Comparison of ENCODE assay signal across 8 cellular contexts in genomic region chr21:41956926-41957729, GRCh38. TPM values are rescaled to one million over a fixed set of nuclear protein-coding genes. Genes with fewer than 3 reads are reported as not detected.
DNase-seq lines count a peak whose midpoint lies in the region; ATAC-seq and TF ChIP-seq lines count a peak whose summit lies in the region.

No MANE protein-coding gene starts in this region.

- DNase-seq in Daoy (ENCODE audit: low read depth): peak; percentile 76
- DNase-seq in NB4 (ENCODE audit: low read depth): peak; percentile 69
- DNase-seq in colonic mucosa: no peak
- peak; percentile 45 for DNase-seq in renal cortical epithelial cell (ENCODE audit: low read depth)
- DNase-seq in NCI-H187 (lab: John Stamatoyannopoulos, UW): no peak
- DNase-seq in NCI-H146 (lab: John Stamatoyannopoulos, UW): no peak

- H3K9me3 ChIP-seq in colonic mucosa: no peaks in the 10 kb centered on the region

- no peak overlapping the region for H3K9ac ChIP-seq in colonic mucosa (ENCODE audit: low read depth in 2 of 2, low read length in 2 of 2)

- peaks cover 5% of the 10 kb centered on the region for H3K4me1 ChIP-seq in colonic mucosa

- no peaks in the 10 kb centered on the region for H3K27me3 ChIP-seq in colonic mucosa

- no peak overlapping the region for H3K4me3 ChIP-seq in NB4 (ENCODE audit: low read depth, low read length)
- H3K4me3 ChIP-seq in colonic mucosa: no peak overlapping the region

- TF ChIP-seq CTCF in NB4 (IDR thresholded peaks at IDR 0.05; ENCODE audit: low read depth, low read length) (no peak), colonic mucosa (IDR thresholded peaks at IDR 0.05) (no peak)

- no peaks in the 10 kb centered on the region for H3K36me3 ChIP-seq in colonic mucosa

- H3K27ac ChIP-seq in colonic mucosa: peak overlapping the region; percentile 42

- intact Hi-C loops in colonic mucosa (cut with DNase I): no loop called here

- no peak for TF ChIP-seq POLR2A in NB4 (IDR thresholded peaks at IDR 0.05; ENCODE audit: extremely low read depth, insufficient read length)

- ATAC-seq in HG03280 (IDR thresholded peaks at IDR 0.05; ENCODE audit: unreplicated experiment) (no peak), HG02763 (IDR thresholded peaks at IDR 0.05; ENCODE audit: unreplicated experiment) (no peak)

RNA-seq across cellular contexts. Expression of gene C2CD2, which starts 3.3 kb away (rescaled TPM):
- 25.3 and 35.4 TPM in 2 replicates for total RNA-seq in Daoy (2014; rRNA removed; shearing (Covaris generic))
- 10 to 100 TPM; 13.3 to 16.1 TPM for total RNA-seq in colonic mucosa
- total RNA-seq in renal cortical epithelial cell: 17.9 and 30.7 TPM in 2 replicates

RNA-seq across cellular contexts. Expression of gene ZBTB21, which starts 53.0 kb away (rescaled TPM):
- 16.9 and 17.7 TPM in 2 replicates for total RNA-seq in Daoy (2014; rRNA removed; shearing (Covaris generic))
- 10 to 100 TPM; 10.2 to 15.1 TPM for total RNA-seq in colonic mucosa
- 4.5 and 9.0 TPM in 2 replicates for total RNA-seq in renal cortical epithelial cell

Comparison
In these comparisons a context has a peak if more than half of its experiments do, and no peak if none do; other contexts are left out.
1. DNase-seq: peak in Daoy (single experiment), NB4 (single experiment) and renal cortical epithelial cell (single experiment); none in colonic mucosa (single experiment), NCI-H187 (0 of 2) and NCI-H146 (single experiment).